Comparison of ENCODE assay signal across 25 cellular contexts in genomic region chr9:135256568-135257354, GRCh38.
"Had no signal": no experiment of that assay in that cellular context is flagged by ENCODE, and none has a peak within 500 bp of the region (broad histone marks: within the 10 kb centered on the region; RNA-seq: fewer than 3 reads in every experiment).

No MANE protein-coding gene starts in this region.

- H3K4me3 Mint-ChIP-seq: activated CD4-positive, alpha-beta T cell treated with anti-CD3 and anti-CD28 coated beads, Interleukin-2, amount 10 ng/mL, durations not matched to agents 24 days and 14 days; activated CD8-positive, alpha-beta memory T cell treated with anti-CD3 and anti-CD28 coated beads, Interleukin-2, amount 10 ng/mL, durations not matched to agents 7 days and 5 days; activated CD8-positive, alpha-beta T cell treated with anti-CD3 and anti-CD28 coated beads for 36 hours; activated naive CD8-positive, alpha-beta T cell treated with anti-CD3 and anti-CD28 coated beads, Interleukin-2, amount 50 U/mL, for 24 hours; central memory CD8-positive, alpha-beta T cell; natural killer cell; stimulated activated naive B cell treated with anti-CD40 and anti-IgM and Interleukin-4, amounts not matched to agents 10 μg/mL and 1 μg/mL and 100 μg/mL, for 72 hours; T-helper 2 cell treated with Interferon-gamma antibody and Interleukin-4, amounts not matched to agents 5 μg/mL and 100 μg/mL, for 36 hours had no signal

- H3K27ac ChIP-seq: coronary artery, esophagus muscularis mucosa, gastrocnemius medialis, heart left ventricle, neutrophil, pancreas, transverse colon, vagina, VCaP had no signal

- H3K9me3 Mint-ChIP-seq: activated CD4-positive, alpha-beta T cell treated with anti-CD3 and anti-CD28 coated beads, Interleukin-2, amount 10 ng/mL, durations not matched to agents 24 days and 14 days; activated CD8-positive, alpha-beta T cell treated with anti-CD3 and anti-CD28 coated beads for 36 hours; activated naive CD8-positive, alpha-beta T cell treated with anti-CD3 and anti-CD28 coated beads, Interleukin-2, amount 50 U/mL, for 24 hours; central memory CD8-positive, alpha-beta T cell; natural killer cell; stimulated activated naive B cell treated with anti-CD40 and anti-IgM and Interleukin-4, amounts not matched to agents 10 μg/mL and 1 μg/mL and 100 μg/mL, for 72 hours; T-helper 2 cell treated with Interferon-gamma antibody and Interleukin-4, amounts not matched to agents 5 μg/mL and 100 μg/mL, for 36 hours had no signal

- H3K4me1 Mint-ChIP-seq: activated CD4-positive, alpha-beta T cell treated with anti-CD3 and anti-CD28 coated beads, Interleukin-2, amount 10 ng/mL, durations not matched to agents 24 days and 14 days; activated CD8-positive, alpha-beta memory T cell treated with anti-CD3 and anti-CD28 coated beads, Interleukin-2, amount 10 ng/mL, durations not matched to agents 7 days and 5 days; activated naive CD8-positive, alpha-beta T cell treated with anti-CD3 and anti-CD28 coated beads, Interleukin-2, amount 50 U/mL, for 24 hours; central memory CD8-positive, alpha-beta T cell; natural killer cell; stimulated activated naive B cell treated with anti-CD40 and anti-IgM and Interleukin-4, amounts not matched to agents 10 μg/mL and 1 μg/mL and 100 μg/mL, for 72 hours had no signal

- H3K9me3 ChIP-seq: esophagus muscularis mucosa, gastrocnemius medialis, heart left ventricle, neutrophil, pancreas, transverse colon, vagina had no signal

- H3K36me3 Mint-ChIP-seq: activated CD8-positive, alpha-beta memory T cell treated with anti-CD3 and anti-CD28 coated beads, Interleukin-2, amount 10 ng/mL, durations not matched to agents 7 days and 5 days; natural killer cell; stimulated activated naive B cell treated with anti-CD40 and anti-IgM and Interleukin-4, amounts not matched to agents 10 μg/mL and 1 μg/mL and 100 μg/mL, for 72 hours had no signal

- H3K4me2 ChIP-seq: smooth muscle cell had no signal

- ATAC-seq: activated CD4-positive, CD25-positive, alpha-beta regulatory T cell treated with anti-CD3 and anti-CD28 coated beads, Interleukin-2, amount 50 U/mL, for 24 hours; activated CD8-positive, alpha-beta memory T cell treated with anti-CD3 and anti-CD28 coated beads, Interleukin-2, amount 10 ng/mL, durations not matched to agents 7 days and 5 days; activated CD8-positive, alpha-beta T cell treated with anti-CD3 and anti-CD28 coated beads for 36 hours; activated naive CD8-positive, alpha-beta T cell treated with anti-CD3 and anti-CD28 coated beads, Interleukin-2, amount 50 U/mL, for 24 hours; gastrocnemius medialis; heart left ventricle; natural killer cell; pancreas; stimulated activated naive B cell treated with anti-CD40 and anti-IgM and Interleukin-4, amounts not matched to agents 10 μg/mL and 1 μg/mL and 100 μg/mL, for 72 hours had no signal

- H3K27ac Mint-ChIP-seq: activated CD4-positive, alpha-beta T cell treated with anti-CD3 and anti-CD28 coated beads, Interleukin-2, amount 10 ng/mL, durations not matched to agents 24 days and 14 days; activated CD8-positive, alpha-beta memory T cell treated with anti-CD3 and anti-CD28 coated beads, Interleukin-2, amount 10 ng/mL, durations not matched to agents 7 days and 5 days; activated CD8-positive, alpha-beta T cell treated with anti-CD3 and anti-CD28 coated beads for 36 hours; activated naive CD8-positive, alpha-beta T cell treated with anti-CD3 and anti-CD28 coated beads, Interleukin-2, amount 50 U/mL, for 24 hours; natural killer cell; stimulated activated naive B cell treated with anti-CD40 and anti-IgM and Interleukin-4, amounts not matched to agents 10 μg/mL and 1 μg/mL and 100 μg/mL, for 72 hours; T-helper 2 cell treated with Interferon-gamma antibody and Interleukin-4, amounts not matched to agents 5 μg/mL and 100 μg/mL, for 36 hours had no signal

- H3K36me3 ChIP-seq: esophagus muscularis mucosa, gastrocnemius medialis, heart left ventricle, neutrophil, pancreas, transverse colon, vagina had no signal

- H3K27me3 Mint-ChIP-seq: activated CD4-positive, alpha-beta T cell treated with anti-CD3 and anti-CD28 coated beads, Interleukin-2, amount 10 ng/mL, durations not matched to agents 24 days and 14 days; activated CD8-positive, alpha-beta T cell treated with anti-CD3 and anti-CD28 coated beads for 36 hours had no signal

- H3K27me3 ChIP-seq: pancreas, transverse colon, vagina had no signal

- H3K4me1 ChIP-seq: gastrocnemius medialis, pancreas, transverse colon, vagina had no signal

- DNase-seq: activated CD4-positive, alpha-beta T cell treated with anti-CD3 and anti-CD28 coated beads, Interleukin-2, amount 10 ng/mL, durations not matched to agents 24 days and 14 days; activated CD8-positive, alpha-beta memory T cell treated with anti-CD3 and anti-CD28 coated beads, Interleukin-2, amount 10 ng/mL, durations not matched to agents 7 days and 5 days; activated CD8-positive, alpha-beta T cell treated with anti-CD3 and anti-CD28 coated beads for 36 hours; activated effector memory CD4-positive, alpha-beta T cell treated with anti-CD3 and anti-CD28 coated beads, Interleukin-2, amount 50 U/mL, for 16 hours; activated naive CD4-positive, alpha-beta T cell treated with anti-CD3 and anti-CD28 coated beads, Interleukin-2, amount 50 U/mL, for 16 hours; activated naive CD8-positive, alpha-beta T cell treated with anti-CD3 and anti-CD28 coated beads, Interleukin-2, amount 50 U/mL, for 24 hours; activated T-cell treated with anti-CD3 and anti-CD28 coated beads for 4 hours; gastrocnemius medialis; midbrain; natural killer cell; stimulated activated CD4-positive, alpha-beta T cell treated with anti-CD3 and anti-CD28 coated beads, Interleukin-2, amount 100 ng/mL, for 48 hours; stimulated activated CD8-positive, alpha-beta memory T cell treated with anti-CD3 and anti-CD28 coated beads, Interleukin-4, amount 100 ng/mL, for 48 hours; stimulated activated naive B cell treated with anti-CD40 and anti-IgM and Interleukin-4, amounts not matched to agents 10 μg/mL and 1 μg/mL and 100 μg/mL, for 72 hours; transverse colon had no signal

- H3K4me3 ChIP-seq: coronary artery, esophagus muscularis mucosa, gastrocnemius medialis, heart left ventricle, pancreas, smooth muscle cell, transverse colon, vagina had no signal

- FAIRE-seq: pancreas had no signal
